15 cellular contexts compared by ENCODE assay signal in the genomic region with DNA sequence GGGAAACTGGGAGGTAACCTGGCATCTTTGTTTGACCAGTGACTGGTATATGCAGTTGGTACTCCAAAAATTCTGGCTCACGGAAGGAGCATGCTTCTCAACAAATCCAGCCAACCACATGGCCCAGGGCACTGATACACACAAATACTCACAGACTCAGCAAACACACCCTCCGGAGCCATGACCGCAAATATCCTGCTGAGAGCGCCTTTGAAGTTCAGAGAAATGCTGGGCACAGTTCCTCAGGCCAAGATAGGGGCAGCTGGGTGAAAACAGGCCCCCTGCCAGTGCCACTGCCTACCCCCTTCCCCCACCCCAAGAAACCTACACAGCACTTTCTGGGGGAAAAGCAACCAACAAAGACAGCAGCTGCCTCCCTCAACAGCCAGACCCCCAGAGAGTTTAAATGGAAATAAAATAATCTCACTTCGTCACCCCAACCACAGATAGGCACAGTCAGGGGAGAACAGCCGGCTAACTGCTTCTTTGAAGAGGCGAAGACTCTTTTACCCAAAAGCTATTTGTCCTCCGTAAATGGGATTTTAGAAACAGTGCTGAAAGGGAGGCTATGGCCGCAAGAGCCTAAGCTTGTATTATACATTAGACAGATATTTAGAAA.
DNase-seq lines count a peak whose midpoint lies in the region; ATAC-seq and TF ChIP-seq lines count a peak whose summit lies in the region.
"Had no signal": no experiment of that assay in that cellular context is flagged by ENCODE, and none has a peak within 500 bp of the region (broad histone marks: within the 10 kb centered on the region; RNA-seq: fewer than 3 reads in every experiment).

No MANE protein-coding gene starts in this region.

- no peak for ATAC-seq in HG03039 (IDR thresholded peaks at IDR 0.05; ENCODE audit: unreplicated experiment)
- no peak for ATAC-seq in activated T-helper 17 cell treated with anti-CD3 and anti-CD28 coated beads, Interleukin-2, amount 50 U/mL, for 72 hours (replicated peaks)
- ATAC-seq: GM12878 had no signal

- no peak overlapping the region for H3K4me3 ChIP-seq in SK-N-MC
- H3K4me3 ChIP-seq in lower leg skin (ENCODE audit: low read depth, poor library complexity, severe bottlenecking): no peak overlapping the region
- H3K4me3 ChIP-seq: dorsolateral prefrontal cortex, GM12878, upper lobe of left lung had no signal

- H3K36me3 ChIP-seq in SK-N-MC (ENCODE audit: insufficient read depth, low read length): no peaks in the 10 kb centered on the region
- H3K36me3 ChIP-seq: upper lobe of left lung had no signal

- no peak overlapping the region for H3K4me3 Mint-ChIP-seq in activated T-helper 17 cell treated with anti-CD3 and anti-CD28 coated beads, Interleukin-2, amount 50 U/mL, for 72 hours
- H3K4me3 Mint-ChIP-seq: mesothelial cell of epicardium had no signal

- H3K27ac ChIP-seq in SK-N-MC: no peak overlapping the region
- H3K27ac ChIP-seq: dorsolateral prefrontal cortex, upper lobe of left lung had no signal

- no peak overlapping the region for H3K27ac Mint-ChIP-seq in activated T-helper 17 cell treated with anti-CD3 and anti-CD28 coated beads, Interleukin-2, amount 50 U/mL, for 72 hours
- H3K27ac Mint-ChIP-seq: mesothelial cell of epicardium had no signal

- no peaks in the 10 kb centered on the region for H3K36me3 Mint-ChIP-seq in activated T-helper 17 cell treated with anti-CD3 and anti-CD28 coated beads, Interleukin-2, amount 50 U/mL, for 72 hours (ENCODE audit: low read depth)
- H3K36me3 Mint-ChIP-seq: mesothelial cell of epicardium had no signal

- intact Hi-C loops in lower leg skin (cut with DNase I; ENCODE audit: low total_unique reads): no loop called here

- peaks cover 31% of the 10 kb centered on the region for H3K27me3 Mint-ChIP-seq in activated T-helper 17 cell treated with anti-CD3 and anti-CD28 coated beads, Interleukin-2, amount 50 U/mL, for 72 hours

- no peak overlapping the region for H3K9ac ChIP-seq in SK-N-MC (ENCODE audit: insufficient read length)

- H3K9me3 ChIP-seq in SK-N-MC (ENCODE audit: low read depth, low read length): no peaks in the 10 kb centered on the region
- H3K9me3 ChIP-seq: Caco-2, upper lobe of left lung had no signal

- H3K4me1 Mint-ChIP-seq in activated T-helper 17 cell treated with anti-CD3 and anti-CD28 coated beads, Interleukin-2, amount 50 U/mL, for 72 hours: no peaks in the 10 kb centered on the region

- H3K9me3 Mint-ChIP-seq in activated T-helper 17 cell treated with anti-CD3 and anti-CD28 coated beads, Interleukin-2, amount 50 U/mL, for 72 hours: no peaks in the 10 kb centered on the region

- no peak for TF ChIP-seq POLR2A in lower leg skin (IDR thresholded peaks at IDR 0.05)

- peak; percentile 44 for DNase-seq in COLO668 (lab: John Stamatoyannopoulos, UW; ENCODE audit: unreplicated experiment)
- peak; percentile 91 for DNase-seq in H4 (ENCODE audit: low spot score)
- DNase-seq in SK-N-MC (ENCODE audit: low read depth, low spot score): peak; percentile 30
- DNase-seq in lower leg skin (ENCODE audit: low spot score in 2 of 2): peak; percentile 38 to 85
- no peak for DNase-seq in NCI-H2081 treated with DMSO at 0.1 percent for 48 hours (lab: John Stamatoyannopoulos, UW)
- DNase-seq in NOMO-1 treated with DMSO at 0.1 percent for 48 hours (lab: John Stamatoyannopoulos, UW; ENCODE audit: unreplicated experiment): no peak
- DNase-seq: activated naive CD4-positive, alpha-beta T cell treated with Interleukin-2 at 50 U/mL for 16 hours; Caco-2; NCI-H1105; upper lobe of left lung had no signal

- TF ChIP-seq CTCF in lower leg skin (IDR thresholded peaks at IDR 0.05): no peak

- 57 to 69% methylated on average over 9 of the region's 9 CpGs for WGBS in lower leg skin, 2 donors

Comparison
In these comparisons a context has a peak if more than half of its experiments do, and no peak if none do; other contexts are left out.
1. DNase-seq: peak in COLO668 (single experiment), H4 (single experiment), SK-N-MC (single experiment) and lower leg skin (2 of 2); none in NCI-H2081 treated with DMSO at 0.1 percent for 48 hours (single experiment) and NOMO-1 treated with DMSO at 0.1 percent for 48 hours (single experiment).